In the genomic region with DNA sequence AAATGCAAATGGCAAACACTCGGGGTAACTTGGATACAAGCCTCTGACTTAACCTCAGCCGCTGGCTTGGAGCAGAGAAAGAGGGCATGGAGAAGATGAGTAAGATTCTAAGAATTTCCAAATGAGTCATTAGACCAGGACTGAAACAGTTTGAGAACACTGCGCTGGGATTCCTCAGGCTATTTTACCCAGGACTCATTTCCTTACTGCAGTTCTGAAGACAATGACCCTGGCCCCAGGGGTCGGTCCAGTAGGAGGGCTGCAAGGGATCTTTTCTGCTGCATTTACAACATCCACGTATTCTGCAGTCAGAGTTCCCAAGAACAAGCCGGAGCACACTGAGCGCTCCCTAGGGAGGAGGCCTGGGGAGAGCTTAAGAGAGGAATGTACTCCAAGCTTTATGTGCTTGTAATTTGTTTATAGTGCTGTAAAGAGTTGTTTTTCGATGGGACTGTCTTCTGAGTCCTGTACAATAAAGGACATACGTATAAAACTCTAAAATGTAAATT, we compare ENCODE assay signal across 9 cellular contexts. TPM values are rescaled to one million over a fixed set of nuclear protein-coding genes. Genes with fewer than 3 reads are reported as not detected.
DNase-seq lines count a peak whose midpoint lies in the region; ATAC-seq, FAIRE-seq and TF ChIP-seq lines count a peak whose summit lies in the region.
"Had no signal": no experiment of that assay in that cellular context is flagged by ENCODE, and none has a peak within 500 bp of the region (broad histone marks: within the 10 kb centered on the region; RNA-seq: fewer than 3 reads in every experiment).

No MANE protein-coding gene starts in this region.

- in situ Hi-C loops in IMR-90 (cut with MboI; ENCODE audit: low sequenced_read_pairs): no loop called here

- TF ChIP-seq EP300 in H1 (IDR thresholded peaks at IDR 0.05; ENCODE audit: borderline replicate concordance in 1 of 2, low read depth in 2 of 2, low read length in 2 of 2): peak in 1 of 2 experiments; percentile 74; a peak in 1 of 3 replicates

- no peaks in the 10 kb centered on the region for H3K79me2 ChIP-seq in H1 (ENCODE audit: control insufficient read depth in 1 of 2, insufficient read depth in 2 of 2, low read length in 2 of 2)

- H3K9me3 ChIP-seq in IMR-90 (ENCODE audit: control insufficient read depth, insufficient read depth, low read length) (no peaks in the 10 kb centered on the region), H1 (ENCODE audit: insufficient read depth in 2 of 2, low read depth in 1 of 2, low read length in 1 of 2) (no peaks in the 10 kb centered on the region), mesenchymal stem cell (ENCODE audit: control insufficient read depth, low read length) (no peaks in the 10 kb centered on the region)

- peak overlapping the region; percentile 84 for H2BK20ac ChIP-seq in IMR-90 (ENCODE audit: low read depth, low read length)
- H2BK20ac ChIP-seq in H1 (ENCODE audit: low read length): peak overlapping the region; percentile 82; the same call in 1 of the 2 replicates

- peak; percentile 91 for ATAC-seq in IMR-90 (ENCODE audit: low read depth)
- no peak for ATAC-seq in GM18867 (IDR thresholded peaks at IDR 0.05; ENCODE audit: unreplicated experiment)
- ATAC-seq in HG03342 (IDR thresholded peaks at IDR 0.05; ENCODE audit: unreplicated experiment): no peak

- H3K4me2 ChIP-seq in IMR-90 (ENCODE audit: low read depth, low read length): peak overlapping the region; percentile 80
- peak overlapping the region; percentile 40 to 54; a peak in 3 of 4 replicates for H3K4me2 ChIP-seq in H1 (ENCODE audit: insufficient read depth in 1 of 2, low read depth in 2 of 2, low read length in 2 of 2)
- H3K4me2 ChIP-seq in mesenchymal stem cell (ENCODE audit: low read length, poor library complexity, severe bottlenecking): no peak overlapping the region

- H2BK120ac ChIP-seq in IMR-90 (ENCODE audit: low read depth, low read length) (peak overlapping the region; percentile 93), H1 (replicated peaks; ENCODE audit: low read depth, low read length) (peak overlapping the region; percentile 97), mesenchymal stem cell (ENCODE audit: low read depth, low read length) (peak overlapping the region; percentile 45)

- H2AFZ ChIP-seq in IMR-90 (replicated peaks; ENCODE audit: low read length, poor library complexity) (peak overlapping the region; percentile 81), H1 (ENCODE audit: low read length) (no peak overlapping the region), mesenchymal stem cell (ENCODE audit: low read depth, low read length) (no peak overlapping the region)

- H3K18ac ChIP-seq in IMR-90 (ENCODE audit: low read depth, low read length): peak overlapping the region; percentile 44
- H3K18ac ChIP-seq in H1 (ENCODE audit: extremely low read depth, low read length): peak overlapping the region; percentile 100
- H3K18ac ChIP-seq in mesenchymal stem cell (ENCODE audit: low read depth in 1 of 2, low read length in 2 of 2): peak overlapping the region in 1 of 2 experiments; percentile 79

- DNase-seq in 8988T (peak; percentile 51), IMR-90 (peak; percentile 91), H1 (ENCODE audit: low read depth in 1 of 2, low spot score in 2 of 2) (peak; percentile 70 to 96), mesenchymal stem cell (peak; percentile 98), posterior vena cava (ENCODE audit: low spot score) (no peak), NOMO-1 treated with DMSO at 0.1 percent for 48 hours (lab: John Stamatoyannopoulos, UW; ENCODE audit: unreplicated experiment) (no peak)
- DNase-seq: NCI-H748 treated with DMSO at 0.1 percent for 48 hours had no signal

- no peak overlapping the region for H2AK5ac ChIP-seq in IMR-90 (ENCODE audit: low read depth, low read length)
- H2AK5ac ChIP-seq in H1 (ENCODE audit: low read depth, low read length): peak overlapping the region; percentile 100; the same call in 1 of the 2 replicates
- H2AK5ac ChIP-seq in mesenchymal stem cell (ENCODE audit: low read length, severe bottlenecking): no peak overlapping the region

- H3K27ac ChIP-seq in IMR-90 (ENCODE audit: insufficient read depth, low read length) (peak overlapping the region; percentile 88), H1 (ENCODE audit: low read depth, low read length) (peak overlapping the region; percentile 93; the same call in 1 of the 2 replicates), mesenchymal stem cell (ENCODE audit: low read length, poor library complexity, severe bottlenecking) (peak overlapping the region; percentile 97)

- H3K9ac ChIP-seq in IMR-90 (ENCODE audit: low read depth, low read length) (no peak overlapping the region), H1 (replicated peaks in 1 of 4; ENCODE audit: extremely low read depth in 1 of 4, low read depth in 3 of 4, low read length in 3 of 4) (peak overlapping the region in 2 of 4 experiments; percentile 29 to 65; a peak in 2 of 7 replicates), mesenchymal stem cell (ENCODE audit: low read length) (peak overlapping the region; percentile 72)

- H3K9me1 ChIP-seq in IMR-90 (ENCODE audit: insufficient read depth, low read length): peaks cover 16% of the 10 kb centered on the region

- H2BK5ac ChIP-seq in IMR-90 (ENCODE audit: low read depth, low read length, poor library complexity, severe bottlenecking): peak overlapping the region; percentile 74
- H2BK5ac ChIP-seq in H1 (ENCODE audit: low read depth, low read length): peak overlapping the region; percentile 100
- peak overlapping the region; percentile 36 for H2BK5ac ChIP-seq in mesenchymal stem cell (ENCODE audit: low read depth, low read length, poor library complexity, severe bottlenecking)

- FAIRE-seq in H1 (lab: Jason Lieb, UNC): peak; percentile 92

- peak overlapping the region; percentile 58; the same call in 1 of the 2 replicates for H3K56ac ChIP-seq in IMR-90 (ENCODE audit: extremely low read depth, insufficient read depth, low read length)
- peak overlapping the region; percentile 75 for H3K56ac ChIP-seq in H1 (replicated peaks; ENCODE audit: insufficient read length, low read depth, low read length)

- CTCF ChIA-PET in IMR-90 (lab: Yijun Ruan, JAX): interaction anchor here (1.1 to 1.4 kb wide), 2 partner anchors 9 to 183 kb away, joined by 4 to 5 read pairs; no protein-coding TSS in a partner anchor
- CTCF ChIA-PET in H1 (lab: Charles Lee; ENCODE audit: partially characterized antibody): interaction anchor here (0.7 to 1.2 kb wide), 6 partner anchors 10 to 293 kb away, joined by 3 to 4 read pairs (median 3); no protein-coding TSS in a partner anchor

- no peak overlapping the region for H2AK9ac ChIP-seq in IMR-90 (replicated peaks; ENCODE audit: low read depth, low read length, poor library complexity)

- H4K8ac ChIP-seq in IMR-90 (ENCODE audit: low read depth in 2 of 2, low read length in 2 of 2) (peak overlapping the region; percentile 74 to 85; a peak in 2 of 4 replicates), H1 (ENCODE audit: extremely low read depth, insufficient read depth, low read length) (no peak overlapping the region), mesenchymal stem cell (ENCODE audit: low read length) (peak overlapping the region; percentile 57)

- peak overlapping the region; percentile 50; the same call in 1 of the 2 replicates for H4K5ac ChIP-seq in IMR-90 (ENCODE audit: low read depth, low read length)
- H4K5ac ChIP-seq in H1 (ENCODE audit: insufficient read length, low read depth, low read length): peak overlapping the region; percentile 64

- 0% methylated on average over 1 of the region's 9 CpGs; no CpG with 5 or more reads in 1 of the 2 experiments for whole genome bisulfite sequencing in IMR-90 (ENCODE audit: extremely low coverage in 2 of 2, insufficient read length in 1 of 2), 2 experiments
- 4% methylated on average over 9 of the region's 9 CpGs; no CpG with 5 or more reads in 1 of the 2 experiments for WGBS in H1 (ENCODE audit: extremely low coverage in 1 of 2, insufficient coverage in 1 of 2, insufficient read length in 1 of 2, insufficient replicate concordance in 2 of 2, low coverage in 1 of 2, low lambda C conversion rate in 2 of 2, missing lambda C conversion rate in 1 of 2), 2 experiments
- 0% methylated on average over 6 of the region's 9 CpGs for WGBS in mesenchymal stem cell

- H2BK12ac ChIP-seq in H1 (ENCODE audit: low read depth, low read length): peak overlapping the region; percentile 100; the same call in 1 of the 2 replicates
- H2BK12ac ChIP-seq in mesenchymal stem cell (ENCODE audit: low read length in 2 of 2): no peak overlapping the region

- H3K36me3 ChIP-seq in IMR-90 (ENCODE audit: control insufficient read depth, insufficient read depth, low read length): no peaks in the 10 kb centered on the region
- no peaks in the 10 kb centered on the region for H3K36me3 ChIP-seq in H1 (ENCODE audit: control insufficient read depth in 2 of 4, insufficient read depth in 4 of 4, low read length in 3 of 4)
- no peaks in the 10 kb centered on the region for H3K36me3 ChIP-seq in mesenchymal stem cell (ENCODE audit: control insufficient read depth in 1 of 2, insufficient read depth in 2 of 2, low read depth in 1 of 2, low read length in 2 of 2)

- TF ChIP-seq RAD21 in IMR-90 (IDR thresholded peaks at IDR 0.05; ENCODE audit: low read length): no peak
- TF ChIP-seq RAD21 in H1 (IDR thresholded peaks at IDR 0.05 in 1 of 2, conservative IDR thresholded peaks at IDR 0.05 in 1 of 2; ENCODE audit: low read depth in 2 of 2, low read length in 2 of 2): no peak; a peak in 1 of 4 replicates

- TF ChIP-seq POLR2A in IMR-90 (IDR thresholded peaks at IDR 0.05; ENCODE audit: low read depth, low read length): no peak
- TF ChIP-seq POLR2A in H1 (IDR thresholded peaks at IDR 0.05; ENCODE audit: control extremely low read depth in 1 of 2, low read depth in 2 of 2, low read length in 2 of 2): peak in 1 of 2 experiments; percentile 27; a peak in 2 of 3 replicates

- no peak overlapping the region for H3K4me3 ChIP-seq in IMR-90 (ENCODE audit: insufficient read depth, low read depth, low read length)
- H3K4me3 ChIP-seq in H1 (ENCODE audit: extremely low read depth in 1 of 4, insufficient read depth in 2 of 4, low read depth in 3 of 4, low read length in 4 of 4): peak overlapping the region in 1 of 4 experiments; percentile 14; a peak in 1 of 8 replicates
- H3K4me3 ChIP-seq in mesenchymal stem cell (ENCODE audit: insufficient read depth in 1 of 2, low read depth in 1 of 2, low read length in 2 of 2): peak overlapping the region in 1 of 2 experiments; percentile 48

- intact Hi-C loops in IMR-90 (cut with micrococcal nuclease) (loop anchor here (2.0 kb wide), 2 partner anchors 46 to 76 kb away; no protein-coding TSS in a partner anchor), posterior vena cava (cut with DNase I) (no loop called here)

- TF ChIP-seq CTCF in IMR-90 (conservative IDR thresholded peaks at IDR 0.05; ENCODE audit: low read depth, low read length) (no peak), H1 (IDR thresholded peaks at IDR 0.05; ENCODE audit: control extremely low read depth in 1 of 3, insufficient read depth in 1 of 3, low read depth in 1 of 3, low read length in 3 of 3) (no peak)

- POLR2A ChIA-PET in IMR-90 (lab: Charles Lee; ENCODE audit: unreplicated experiment): interaction anchor here (0.7 kb wide), 1 partner anchor 20 kb away, joined by 3 read pairs; no protein-coding TSS in a partner anchor
- POLR2A ChIA-PET in H1 (lab: Charles Lee; ENCODE audit: partially characterized antibody): interaction anchor here (1.0 to 3.9 kb wide), 11 partner anchors 9 to 190 kb away, joined by 3 to 23 read pairs (median 3); no protein-coding TSS in a partner anchor

- H3K14ac ChIP-seq in IMR-90 (replicated peaks; ENCODE audit: low read depth, low read length): no peak overlapping the region
- H3K14ac ChIP-seq in H1 (ENCODE audit: insufficient read length): no peak overlapping the region
- no peak overlapping the region for H3K14ac ChIP-seq in mesenchymal stem cell (ENCODE audit: low read length in 2 of 2)

- no peaks in the 10 kb centered on the region for H3K79me1 ChIP-seq in IMR-90 (ENCODE audit: low read depth in 1 of 2, low read length in 2 of 2)
- H3K79me1 ChIP-seq in H1 (ENCODE audit: low read depth, low read length): no peaks in the 10 kb centered on the region
- no peaks in the 10 kb centered on the region for H3K79me1 ChIP-seq in mesenchymal stem cell (replicated peaks; ENCODE audit: low read length, poor library complexity, severe bottlenecking)

- no peaks in the 10 kb centered on the region for H4K20me1 ChIP-seq in IMR-90 (ENCODE audit: insufficient read depth, low read length)
- H4K20me1 ChIP-seq in H1 (replicated peaks in 1 of 2; ENCODE audit: control insufficient read depth in 1 of 2, insufficient read depth in 2 of 2, low read length in 2 of 2): no peaks in the 10 kb centered on the region

- BruUV-seq in IMR-90 (replicated peaks; lab: Mats Ljungman, UMichigan): no TSS peak

- H3K4me1 ChIP-seq in IMR-90 (ENCODE audit: control insufficient read depth, insufficient read depth, low read length): peaks cover 24% of the 10 kb centered on the region
- H3K4me1 ChIP-seq in H1 (replicated peaks in 1 of 4; ENCODE audit: control insufficient read depth in 3 of 4, insufficient read depth in 4 of 4, low read length in 3 of 4): peaks cover 23 to 35% (median 30%) of the 10 kb centered on the region in 4 experiments
- peaks cover 20% of the 10 kb centered on the region for H3K4me1 ChIP-seq in mesenchymal stem cell (ENCODE audit: control insufficient read depth, insufficient read depth, low read depth, low read length)

- H4K91ac ChIP-seq in IMR-90 (ENCODE audit: insufficient read depth, low read depth, low read length) (peak overlapping the region; percentile 82), H1 (replicated peaks; ENCODE audit: insufficient read length, low read length) (peak overlapping the region; percentile 99), mesenchymal stem cell (ENCODE audit: low read length) (no peak overlapping the region)

- dilution Hi-C loops in IMR-90 (cut with HindIII; ENCODE audit: low sequenced_read_pairs, unreplicated experiment): no loop called here

- 0 out of 2 replicates have a peak, but pooled peaks cover 6% of the 10 kb centered on the region for H3K23me2 ChIP-seq in H1 (ENCODE audit: low read depth, low read length)

- peak overlapping the region; percentile 76 for H3K4ac ChIP-seq in IMR-90 (ENCODE audit: low read depth, low read length)
- peak overlapping the region; percentile 62 for H3K4ac ChIP-seq in H1 (replicated peaks; ENCODE audit: insufficient read length, low read depth, low read length)
- no peak overlapping the region for H3K4ac ChIP-seq in mesenchymal stem cell (ENCODE audit: low read depth in 1 of 2, low read length in 2 of 2)

- H2BK15ac ChIP-seq in IMR-90 (ENCODE audit: low read depth, low read length) (peak overlapping the region; percentile 82; the same call in 1 of the 3 replicates), H1 (ENCODE audit: low read length) (no peak overlapping the region), mesenchymal stem cell (ENCODE audit: low read depth, poor library complexity, severe bottlenecking) (no peak overlapping the region)

- H3K23ac ChIP-seq in IMR-90 (ENCODE audit: low read depth, low read length): peak overlapping the region; percentile 75
- H3K23ac ChIP-seq in H1 (ENCODE audit: insufficient read length): no peak overlapping the region
- H3K23ac ChIP-seq in mesenchymal stem cell (ENCODE audit: low read length in 2 of 2): no peak overlapping the region

- H3K27me3 ChIP-seq in IMR-90 (ENCODE audit: control insufficient read depth, insufficient read depth, low read length) (no peaks in the 10 kb centered on the region), H1 (replicated peaks in 1 of 4; ENCODE audit: control insufficient read depth in 3 of 4, extremely low read depth in 1 of 4, insufficient read depth in 3 of 4, low read length in 3 of 4) (no peaks in the 10 kb centered on the region), mesenchymal stem cell (ENCODE audit: control insufficient read depth in 1 of 2, insufficient read depth in 1 of 2, low read length in 2 of 2) (no peaks in the 10 kb centered on the region)

RNA-seq across cellular contexts. Expression of gene SORBS2, which starts 27.3 kb away (rescaled TPM):
- total RNA-seq in IMR-90 (2012; rRNA removed): under 0.01 and 0.18 TPM in 2 replicates
- 0.29 TPM in 1 of 2 replicates, not detected in the other for polyA plus RNA-seq in IMR-90 (2012; rRNA removed)
- 0.03 TPM in 1 of 2 replicates, not detected in the other for polyA plus RNA-seq in IMR-90 (2012; cell fraction: cytosol; rRNA removed)
- polyA plus RNA-seq in IMR-90 (2012; cell fraction: nucleus; rRNA removed; ENCODE audit: low replicate concordance): 0.25 TPM in 1 of 2 replicates, not detected in the other
- total RNA-seq in H1 (2021; fragmentation: NEBNext Ultra II Directional; extraction: Animal tissue kit (Norgen Biotek cat#: 25700)): 73.0 and 75.8 TPM in 2 replicates
- 37.4 and 87.1 TPM in 2 replicates for polyA plus RNA-seq in H1 (2011; rRNA removed)
- 34.5 TPM for polyA plus RNA-seq in H1 (2011; cell fraction: cytosol; rRNA removed)
- polyA plus RNA-seq in H1 (2011; cell fraction: nucleus; rRNA removed): 96.7 TPM
- polyA plus RNA-seq in H1 (2012, experiment 1 of 2): 46.3 to 72.9 TPM (median 63.2 TPM) in 4 replicates
- 12.5 TPM for polyA plus RNA-seq in H1 (2012, experiment 2 of 2)
- 80.9 TPM for polyA plus RNA-seq in H1 (2013, experiment 1 of 2)
- polyA plus RNA-seq in H1 (2013, experiment 2 of 2): 79.9 TPM
- polyA minus RNA-seq in H1 (2011; rRNA and poly(A)+ RNA removed): 136 and 328 TPM in 2 replicates
- polyA minus RNA-seq in H1 (2011; cell fraction: cytosol; rRNA and poly(A)+ RNA removed): 49.0 TPM
- polyA minus RNA-seq in H1 (2011; cell fraction: nucleus; rRNA and poly(A)+ RNA removed): 200 TPM
- 3.0 TPM for polyA plus RNA-seq in mesenchymal stem cell (2013, experiment 1 of 2)
- 4.4 TPM for polyA plus RNA-seq in mesenchymal stem cell (2013, experiment 2 of 2)
- total RNA-seq in posterior vena cava: 100 to 1,000 TPM; 139 to 166 TPM

Comparison
In these comparisons a context has a peak if more than half of its experiments do, and no peak if none do; other contexts are left out.
1. DNase-seq: peak in 8988T (single experiment), IMR-90 (single experiment), H1 (2 of 2) and mesenchymal stem cell (single experiment); none in posterior vena cava (single experiment) and NOMO-1 treated with DMSO at 0.1 percent for 48 hours (single experiment).
2. H2BK120ac ChIP-seq: peak in every context shown above with its lines; median percentile 97 in H1; 93 in IMR-90; 45 in mesenchymal stem cell.
3. H2BK5ac ChIP-seq: peak in every context shown above with its lines; median percentile 100 in H1; 74 in IMR-90; 36 in mesenchymal stem cell.
4. H3K4ac ChIP-seq: peak in IMR-90 (single experiment) and H1 (single experiment); none in mesenchymal stem cell (0 of 2).
5. RNA of gene SORBS2, which starts 27.3 kb away (total RNA-seq): 139 to 166 TPM in posterior vena cava and 73.0 to 75.8 TPM in H1; under 0.01 to 0.18 TPM in IMR-90; every median in the first group is over 10 times any median in the second.
6. Peak in every context shown above with its lines, with median percentiles within 50 percentile points of each other: H3K27ac ChIP-seq.